In the genomic region with DNA sequence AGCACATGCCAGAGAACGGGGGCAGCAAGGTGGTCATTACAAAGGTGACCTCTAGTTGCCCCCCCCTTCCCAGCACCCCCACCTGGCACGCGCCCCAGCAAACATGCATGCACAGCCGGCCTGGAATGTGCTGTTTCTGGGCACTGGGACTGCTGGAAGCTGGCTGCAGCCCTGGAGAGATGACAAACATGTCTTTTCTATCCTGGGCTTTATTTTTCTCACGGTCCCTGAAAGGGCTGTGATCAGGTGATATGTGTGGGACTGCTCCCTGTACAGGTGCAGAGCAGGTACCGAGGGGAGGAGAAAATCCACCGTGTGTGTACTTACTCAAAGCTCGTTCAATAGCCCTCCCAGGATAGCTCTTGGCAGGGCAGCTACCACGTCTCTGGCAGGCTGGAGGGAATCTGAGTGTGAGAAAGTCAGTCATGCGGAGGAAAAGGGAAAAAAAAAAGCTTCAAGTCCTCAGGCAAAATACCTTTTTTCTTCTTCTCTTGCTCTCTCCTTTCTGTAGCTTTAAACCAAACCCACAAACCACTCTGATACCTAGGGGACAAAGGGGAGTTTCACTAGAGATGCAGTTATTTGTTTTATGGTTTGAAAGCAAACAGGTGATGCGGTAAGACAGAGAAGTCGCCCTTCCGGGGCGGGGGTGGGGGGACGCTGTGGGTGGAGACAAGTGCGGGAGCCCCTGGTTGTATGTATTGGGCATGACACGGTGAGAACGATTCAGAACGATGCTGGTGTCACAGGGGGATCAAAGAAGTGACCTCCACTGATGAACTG, we compare ENCODE assay signal across 1 cellular context.
TF ChIP-seq lines count a peak whose summit lies in the region.

No MANE protein-coding gene starts in this region.

TF ChIP-seq in liver, 16 proteins besides CTCF, POLR2A, EP300 and RAD21 (continued from another document):
- peak; percentile 25 for TF ChIP-seq ZBTB33 (IDR thresholded peaks at IDR 0.05)
- no peak for TF ChIP-seq NR2F2 (IDR thresholded peaks at IDR 0.05)
